ENCODE assay signal across 1 cellular context in the genomic region with DNA sequence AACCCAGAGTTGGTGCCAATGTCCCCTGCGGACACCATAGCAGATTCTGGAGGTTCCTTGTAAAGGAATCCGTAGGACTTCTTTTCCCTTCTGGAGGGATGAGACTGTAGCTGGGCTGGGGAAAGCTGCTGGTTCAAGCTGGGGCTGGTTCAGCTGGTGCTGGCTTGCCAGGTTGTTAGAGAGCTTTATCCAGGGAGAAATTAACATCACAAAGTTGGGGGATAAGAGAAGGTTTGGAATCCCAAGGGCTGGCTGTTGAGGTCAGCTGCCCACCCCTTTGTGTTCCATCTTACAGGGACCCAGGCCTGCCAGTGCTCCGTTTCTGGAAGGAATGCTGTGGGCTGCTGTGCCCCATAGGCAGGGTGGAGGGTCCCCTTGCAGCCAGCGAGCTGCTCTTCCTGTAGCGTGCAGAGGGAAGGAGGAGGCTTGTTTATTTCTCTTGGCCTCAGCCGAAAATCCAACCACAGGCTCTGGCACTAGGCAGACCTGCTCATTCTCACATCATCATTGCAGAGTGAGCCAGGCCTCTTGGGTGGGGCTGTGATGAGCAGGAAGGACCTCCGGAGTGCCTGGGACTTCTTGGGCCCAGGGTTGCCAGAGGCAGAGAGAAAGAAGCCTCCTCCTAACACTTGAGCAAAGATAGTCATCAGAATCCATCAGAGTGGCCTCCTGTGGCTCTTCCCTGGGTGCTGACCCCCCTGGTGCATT.
TF ChIP-seq lines count a peak whose summit lies in the region.

No MANE protein-coding gene starts in this region.

TF ChIP-seq in IMR-90, 13 proteins besides CTCF, POLR2A, EP300 and RAD21 (continued from another document):
- TF ChIP-seq, protein P1, sequence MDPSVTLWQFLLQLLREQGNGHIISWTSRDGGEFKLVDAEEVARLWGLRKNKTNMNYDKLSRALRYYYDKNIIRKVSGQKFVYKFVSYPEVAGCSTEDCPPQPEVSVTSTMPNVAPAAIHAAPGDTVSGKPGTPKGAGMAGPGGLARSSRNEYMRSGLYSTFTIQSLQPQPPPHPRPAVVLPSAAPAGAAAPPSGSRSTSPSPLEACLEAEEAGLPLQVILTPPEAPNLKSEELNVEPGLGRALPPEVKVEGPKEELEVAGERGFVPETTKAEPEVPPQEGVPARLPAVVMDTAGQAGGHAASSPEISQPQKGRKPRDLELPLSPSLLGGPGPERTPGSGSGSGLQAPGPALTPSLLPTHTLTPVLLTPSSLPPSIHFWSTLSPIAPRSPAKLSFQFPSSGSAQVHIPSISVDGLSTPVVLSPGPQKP (IDR thresholded peaks at IDR 0.05; ENCODE audit: borderline replicate concordance, low read depth, low read length): no peak
- TF ChIP-seq CEBPB (IDR thresholded peaks at IDR 0.05; ENCODE audit: low read depth, low read length) (peak; percentile 50; the same call in 1 of the 2 replicates), BHLHE40 (IDR thresholded peaks at IDR 0.05; ENCODE audit: low read depth, low read length) (peak; percentile 84), CHD1 (IDR thresholded peaks at IDR 0.05; ENCODE audit: low read depth, low read length) (no peak)
- TF ChIP-seq, protein P2, sequence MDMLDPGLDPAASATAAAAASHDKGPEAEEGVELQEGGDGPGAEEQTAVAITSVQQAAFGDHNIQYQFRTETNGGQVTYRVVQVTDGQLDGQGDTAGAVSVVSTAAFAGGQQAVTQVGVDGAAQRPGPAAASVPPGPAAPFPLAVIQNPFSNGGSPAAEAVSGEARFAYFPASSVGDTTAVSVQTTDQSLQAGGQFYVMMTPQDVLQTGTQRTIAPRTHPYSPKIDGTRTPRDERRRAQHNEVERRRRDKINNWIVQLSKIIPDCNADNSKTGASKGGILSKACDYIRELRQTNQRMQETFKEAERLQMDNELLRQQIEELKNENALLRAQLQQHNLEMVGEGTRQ (IDR thresholded peaks at IDR 0.05; ENCODE audit: low read depth, low read length): no peak; the same call in 1 of the 2 replicates
TF ChIP-seq in IMR-90: peak in this region for 6.
